1 cellular context compared by ENCODE assay signal in genomic region chr1:12053752-12054548, GRCh38.
A peak's percentile ranks its signal among the peaks of the same experiment; 100 is the strongest.
TF ChIP-seq lines count a peak whose summit lies in the region.

No MANE protein-coding gene starts in this region.

TF ChIP-seq in GM12878, 131 proteins besides CTCF, POLR2A, EP300 and RAD21 (continues in another document):
- TF ChIP-seq BCL3 (IDR thresholded peaks at IDR 0.05; ENCODE audit: borderline replicate concordance, insufficient read depth, low read depth, low read length, poor library complexity, severe bottlenecking) (peak; percentile 64), SP1 (IDR thresholded peaks at IDR 0.05; ENCODE audit: low read depth, low read length) (no peak), JUNB (IDR thresholded peaks at IDR 0.05) (peak; percentile 39; the same call in 1 of the 2 replicates), LARP7 (IDR thresholded peaks at IDR 0.05) (no peak), EED (IDR thresholded peaks at IDR 0.05; ENCODE audit: low read depth) (no peak), MEF2A (IDR thresholded peaks at IDR 0.05; ENCODE audit: insufficient read depth, low read depth, low read length) (no peak), BCL11A (IDR thresholded peaks at IDR 0.05; ENCODE audit: low read depth, low read length) (peak; percentile 15; the same call in 1 of the 2 replicates), CHD1 (IDR thresholded peaks at IDR 0.05; ENCODE audit: low read depth, low read length) (no peak), MYB (IDR thresholded peaks at IDR 0.05; ENCODE audit: borderline replicate concordance, low read depth, low read length) (no peak), NR2C2 (IDR thresholded peaks at IDR 0.05; ENCODE audit: borderline replicate concordance, control insufficient read depth, insufficient read length, low read depth) (no peak), NFYA (IDR thresholded peaks at IDR 0.05; ENCODE audit: borderline replicate concordance, low read depth, low read length) (no peak), SUZ12 (IDR thresholded peaks at IDR 0.05; ENCODE audit: unreplicated experiment) (no peak), ZSCAN29 (IDR thresholded peaks at IDR 0.05) (no peak), SMC3 (IDR thresholded peaks at IDR 0.05; ENCODE audit: borderline replicate concordance, low read length) (0 out of 2 replicates have a peak, but pooled peaks have one; percentile 9), ESRRA (IDR thresholded peaks at IDR 0.05; ENCODE audit: low read length) (no peak), ZNF622 (IDR thresholded peaks at IDR 0.05) (no peak), YY1 (IDR thresholded peaks at IDR 0.05; ENCODE audit: low read depth, low read length) (no peak), NRF1 (conservative IDR thresholded peaks at IDR 0.05; ENCODE audit: low read depth, low read length) (no peak), CEBPZ (IDR thresholded peaks at IDR 0.05; ENCODE audit: low read depth, low read length) (no peak), POLR2AphosphoS5 (IDR thresholded peaks at IDR 0.05; ENCODE audit: low read length) (0 out of 2 replicates have a peak, but pooled peaks have one; percentile 17), ETV6 (conservative IDR thresholded peaks at IDR 0.05 in 1 of 2, IDR thresholded peaks at IDR 0.05 in 1 of 2; ENCODE audit: borderline replicate concordance in 1 of 2, low read depth in 1 of 2) (no peak), TCF12 (IDR thresholded peaks at IDR 0.05; ENCODE audit: low read depth, low read length) (no peak), FOS (IDR thresholded peaks at IDR 0.05; ENCODE audit: borderline replicate concordance, extremely low read depth, insufficient read length) (no peak), ZNF384 (IDR thresholded peaks at IDR 0.05; ENCODE audit: borderline replicate concordance, low read depth, low read length) (no peak), IRF5 (IDR thresholded peaks at IDR 0.05; ENCODE audit: borderline replicate concordance) (no peak), DPF2 (IDR thresholded peaks at IDR 0.05) (no peak), RELA (IDR thresholded peaks at IDR 0.05; ENCODE audit: borderline replicate concordance, partially characterized antibody) (no peak), ATF7 (IDR thresholded peaks at IDR 0.05; ENCODE audit: low read depth) (peak; percentile 35; the same call in 1 of the 2 replicates), JUND (IDR thresholded peaks at IDR 0.05; ENCODE audit: low read depth, low read length) (no peak), KLF5 (IDR thresholded peaks at IDR 0.05; ENCODE audit: partially characterized antibody) (no peak), RB1 (IDR thresholded peaks at IDR 0.05; ENCODE audit: borderline replicate concordance) (no peak), MXI1 (IDR thresholded peaks at IDR 0.05; ENCODE audit: low read depth, low read length) (no peak), ZNF24 (IDR thresholded peaks at IDR 0.05) (no peak), GABPA (IDR thresholded peaks at IDR 0.05; ENCODE audit: low read depth) (no peak), RFX5 (IDR thresholded peaks at IDR 0.05; ENCODE audit: low read depth, low read length) (no peak), ZBTB40 (IDR thresholded peaks at IDR 0.05; ENCODE audit: borderline replicate concordance) (no peak), GATAD2B (conservative IDR thresholded peaks at IDR 0.05; ENCODE audit: low read depth) (0 out of 2 replicates have a peak, but pooled peaks have one; percentile 31)
- TF ChIP-seq, protein P1, sequence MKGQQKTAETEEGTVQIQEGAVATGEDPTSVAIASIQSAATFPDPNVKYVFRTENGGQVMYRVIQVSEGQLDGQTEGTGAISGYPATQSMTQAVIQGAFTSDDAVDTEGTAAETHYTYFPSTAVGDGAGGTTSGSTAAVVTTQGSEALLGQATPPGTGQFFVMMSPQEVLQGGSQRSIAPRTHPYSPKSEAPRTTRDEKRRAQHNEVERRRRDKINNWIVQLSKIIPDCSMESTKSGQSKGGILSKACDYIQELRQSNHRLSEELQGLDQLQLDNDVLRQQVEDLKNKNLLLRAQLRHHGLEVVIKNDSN (IDR thresholded peaks at IDR 0.05; ENCODE audit: borderline replicate concordance, extremely low read length, insufficient read depth, low read depth, low read length), result no peak
- TF ChIP-seq, protein P2, sequence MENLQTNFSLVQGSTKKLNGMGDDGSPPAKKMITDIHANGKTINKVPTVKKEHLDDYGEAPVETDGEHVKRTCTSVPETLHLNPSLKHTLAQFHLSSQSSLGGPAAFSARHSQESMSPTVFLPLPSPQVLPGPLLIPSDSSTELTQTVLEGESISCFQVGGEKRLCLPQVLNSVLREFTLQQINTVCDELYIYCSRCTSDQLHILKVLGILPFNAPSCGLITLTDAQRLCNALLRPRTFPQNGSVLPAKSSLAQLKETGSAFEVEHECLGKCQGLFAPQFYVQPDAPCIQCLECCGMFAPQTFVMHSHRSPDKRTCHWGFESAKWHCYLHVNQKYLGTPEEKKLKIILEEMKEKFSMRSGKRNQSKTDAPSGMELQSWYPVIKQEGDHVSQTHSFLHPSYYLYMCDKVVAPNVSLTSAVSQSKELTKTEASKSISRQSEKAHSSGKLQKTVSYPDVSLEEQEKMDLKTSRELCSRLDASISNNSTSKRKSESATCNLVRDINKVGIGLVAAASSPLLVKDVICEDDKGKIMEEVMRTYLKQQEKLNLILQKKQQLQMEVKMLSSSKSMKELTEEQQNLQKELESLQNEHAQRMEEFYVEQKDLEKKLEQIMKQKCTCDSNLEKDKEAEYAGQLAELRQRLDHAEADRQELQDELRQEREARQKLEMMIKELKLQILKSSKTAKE (IDR thresholded peaks at IDR 0.05; ENCODE audit: low read depth, poor library complexity, severe bottlenecking), result no peak
- TF ChIP-seq, protein P3, sequence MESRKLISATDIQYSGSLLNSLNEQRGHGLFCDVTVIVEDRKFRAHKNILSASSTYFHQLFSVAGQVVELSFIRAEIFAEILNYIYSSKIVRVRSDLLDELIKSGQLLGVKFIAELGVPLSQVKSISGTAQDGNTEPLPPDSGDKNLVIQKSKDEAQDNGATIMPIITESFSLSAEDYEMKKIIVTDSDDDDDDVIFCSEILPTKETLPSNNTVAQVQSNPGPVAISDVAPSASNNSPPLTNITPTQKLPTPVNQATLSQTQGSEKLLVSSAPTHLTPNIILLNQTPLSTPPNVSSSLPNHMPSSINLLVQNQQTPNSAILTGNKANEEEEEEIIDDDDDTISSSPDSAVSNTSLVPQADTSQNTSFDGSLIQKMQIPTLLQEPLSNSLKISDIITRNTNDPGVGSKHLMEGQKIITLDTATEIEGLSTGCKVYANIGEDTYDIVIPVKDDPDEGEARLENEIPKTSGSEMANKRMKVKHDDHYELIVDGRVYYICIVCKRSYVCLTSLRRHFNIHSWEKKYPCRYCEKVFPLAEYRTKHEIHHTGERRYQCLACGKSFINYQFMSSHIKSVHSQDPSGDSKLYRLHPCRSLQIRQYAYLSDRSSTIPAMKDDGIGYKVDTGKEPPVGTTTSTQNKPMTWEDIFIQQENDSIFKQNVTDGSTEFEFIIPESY (IDR thresholded peaks at IDR 0.05), result no peak
- TF ChIP-seq, protein P4, sequence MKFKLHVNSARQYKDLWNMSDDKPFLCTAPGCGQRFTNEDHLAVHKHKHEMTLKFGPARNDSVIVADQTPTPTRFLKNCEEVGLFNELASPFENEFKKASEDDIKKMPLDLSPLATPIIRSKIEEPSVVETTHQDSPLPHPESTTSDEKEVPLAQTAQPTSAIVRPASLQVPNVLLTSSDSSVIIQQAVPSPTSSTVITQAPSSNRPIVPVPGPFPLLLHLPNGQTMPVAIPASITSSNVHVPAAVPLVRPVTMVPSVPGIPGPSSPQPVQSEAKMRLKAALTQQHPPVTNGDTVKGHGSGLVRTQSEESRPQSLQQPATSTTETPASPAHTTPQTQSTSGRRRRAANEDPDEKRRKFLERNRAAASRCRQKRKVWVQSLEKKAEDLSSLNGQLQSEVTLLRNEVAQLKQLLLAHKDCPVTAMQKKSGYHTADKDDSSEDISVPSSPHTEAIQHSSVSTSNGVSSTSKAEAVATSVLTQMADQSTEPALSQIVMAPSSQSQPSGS (IDR thresholded peaks at IDR 0.05; ENCODE audit: low read length), result no peak
- TF ChIP-seq, protein P5, sequence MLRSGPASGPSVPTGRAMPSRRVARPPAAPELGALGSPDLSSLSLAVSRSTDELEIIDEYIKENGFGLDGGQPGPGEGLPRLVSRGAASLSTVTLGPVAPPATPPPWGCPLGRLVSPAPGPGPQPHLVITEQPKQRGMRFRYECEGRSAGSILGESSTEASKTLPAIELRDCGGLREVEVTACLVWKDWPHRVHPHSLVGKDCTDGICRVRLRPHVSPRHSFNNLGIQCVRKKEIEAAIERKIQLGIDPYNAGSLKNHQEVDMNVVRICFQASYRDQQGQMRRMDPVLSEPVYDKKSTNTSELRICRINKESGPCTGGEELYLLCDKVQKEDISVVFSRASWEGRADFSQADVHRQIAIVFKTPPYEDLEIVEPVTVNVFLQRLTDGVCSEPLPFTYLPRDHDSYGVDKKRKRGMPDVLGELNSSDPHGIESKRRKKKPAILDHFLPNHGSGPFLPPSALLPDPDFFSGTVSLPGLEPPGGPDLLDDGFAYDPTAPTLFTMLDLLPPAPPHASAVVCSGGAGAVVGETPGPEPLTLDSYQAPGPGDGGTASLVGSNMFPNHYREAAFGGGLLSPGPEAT (IDR thresholded peaks at IDR 0.05; ENCODE audit: low read depth), result peak; percentile 17; the same call in 1 of the 2 replicates
- TF ChIP-seq, protein P6, sequence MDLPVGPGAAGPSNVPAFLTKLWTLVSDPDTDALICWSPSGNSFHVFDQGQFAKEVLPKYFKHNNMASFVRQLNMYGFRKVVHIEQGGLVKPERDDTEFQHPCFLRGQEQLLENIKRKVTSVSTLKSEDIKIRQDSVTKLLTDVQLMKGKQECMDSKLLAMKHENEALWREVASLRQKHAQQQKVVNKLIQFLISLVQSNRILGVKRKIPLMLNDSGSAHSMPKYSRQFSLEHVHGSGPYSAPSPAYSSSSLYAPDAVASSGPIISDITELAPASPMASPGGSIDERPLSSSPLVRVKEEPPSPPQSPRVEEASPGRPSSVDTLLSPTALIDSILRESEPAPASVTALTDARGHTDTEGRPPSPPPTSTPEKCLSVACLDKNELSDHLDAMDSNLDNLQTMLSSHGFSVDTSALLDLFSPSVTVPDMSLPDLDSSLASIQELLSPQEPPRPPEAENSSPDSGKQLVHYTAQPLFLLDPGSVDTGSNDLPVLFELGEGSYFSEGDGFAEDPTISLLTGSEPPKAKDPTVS (IDR thresholded peaks at IDR 0.05; ENCODE audit: low read depth, low read length), result no peak
